1 cellular context compared by ENCODE assay signal in the genomic region with DNA sequence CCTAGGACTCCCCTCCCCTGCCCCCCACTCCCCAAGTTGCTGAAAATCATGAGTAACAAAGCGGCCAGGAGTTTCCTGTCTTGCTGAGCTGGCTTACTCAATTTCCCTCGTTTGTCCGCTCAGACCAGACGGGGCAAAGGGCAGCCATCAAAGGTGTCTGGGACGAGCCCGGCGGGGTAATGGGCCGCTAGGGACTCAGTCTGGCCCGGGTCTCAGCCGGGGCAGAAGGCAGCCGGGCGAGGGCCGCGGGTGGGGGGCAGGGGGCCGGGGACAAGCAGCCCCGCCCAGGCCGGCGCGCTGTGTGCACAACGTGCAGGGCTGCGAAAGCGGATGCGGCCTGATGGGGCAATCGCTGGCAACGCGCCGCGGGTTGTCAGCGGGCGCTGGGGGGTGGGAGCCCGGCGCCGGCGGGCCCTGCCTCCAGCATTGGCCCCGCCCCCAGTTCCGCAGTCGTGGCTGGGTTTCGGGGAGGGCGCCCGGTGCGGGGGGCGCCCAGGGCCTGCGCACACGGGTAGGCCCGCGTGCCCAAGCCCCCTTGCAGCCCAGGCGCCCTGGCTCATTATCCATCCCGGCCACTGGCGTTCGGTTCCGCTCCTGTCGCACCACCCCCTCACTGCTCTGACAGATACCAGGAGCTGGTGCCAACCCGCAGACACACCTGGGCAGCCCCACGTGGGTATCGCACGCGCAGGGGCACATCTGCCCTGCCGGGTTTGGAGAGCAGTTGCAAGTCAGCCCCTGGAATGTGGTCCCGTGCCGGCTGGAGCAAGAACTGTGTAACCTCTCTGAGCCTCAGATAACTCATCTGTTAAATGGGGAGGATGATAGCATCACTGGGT.
A peak's percentile ranks its signal among the peaks of the same experiment; 100 is the strongest.
TF ChIP-seq lines count a peak whose summit lies in the region.

No MANE protein-coding gene starts in this region.

TF ChIP-seq in HepG2, 621 proteins besides CTCF, POLR2A, EP300 and RAD21 (continued from another document and continues in another):
- TF ChIP-seq, protein P1, sequence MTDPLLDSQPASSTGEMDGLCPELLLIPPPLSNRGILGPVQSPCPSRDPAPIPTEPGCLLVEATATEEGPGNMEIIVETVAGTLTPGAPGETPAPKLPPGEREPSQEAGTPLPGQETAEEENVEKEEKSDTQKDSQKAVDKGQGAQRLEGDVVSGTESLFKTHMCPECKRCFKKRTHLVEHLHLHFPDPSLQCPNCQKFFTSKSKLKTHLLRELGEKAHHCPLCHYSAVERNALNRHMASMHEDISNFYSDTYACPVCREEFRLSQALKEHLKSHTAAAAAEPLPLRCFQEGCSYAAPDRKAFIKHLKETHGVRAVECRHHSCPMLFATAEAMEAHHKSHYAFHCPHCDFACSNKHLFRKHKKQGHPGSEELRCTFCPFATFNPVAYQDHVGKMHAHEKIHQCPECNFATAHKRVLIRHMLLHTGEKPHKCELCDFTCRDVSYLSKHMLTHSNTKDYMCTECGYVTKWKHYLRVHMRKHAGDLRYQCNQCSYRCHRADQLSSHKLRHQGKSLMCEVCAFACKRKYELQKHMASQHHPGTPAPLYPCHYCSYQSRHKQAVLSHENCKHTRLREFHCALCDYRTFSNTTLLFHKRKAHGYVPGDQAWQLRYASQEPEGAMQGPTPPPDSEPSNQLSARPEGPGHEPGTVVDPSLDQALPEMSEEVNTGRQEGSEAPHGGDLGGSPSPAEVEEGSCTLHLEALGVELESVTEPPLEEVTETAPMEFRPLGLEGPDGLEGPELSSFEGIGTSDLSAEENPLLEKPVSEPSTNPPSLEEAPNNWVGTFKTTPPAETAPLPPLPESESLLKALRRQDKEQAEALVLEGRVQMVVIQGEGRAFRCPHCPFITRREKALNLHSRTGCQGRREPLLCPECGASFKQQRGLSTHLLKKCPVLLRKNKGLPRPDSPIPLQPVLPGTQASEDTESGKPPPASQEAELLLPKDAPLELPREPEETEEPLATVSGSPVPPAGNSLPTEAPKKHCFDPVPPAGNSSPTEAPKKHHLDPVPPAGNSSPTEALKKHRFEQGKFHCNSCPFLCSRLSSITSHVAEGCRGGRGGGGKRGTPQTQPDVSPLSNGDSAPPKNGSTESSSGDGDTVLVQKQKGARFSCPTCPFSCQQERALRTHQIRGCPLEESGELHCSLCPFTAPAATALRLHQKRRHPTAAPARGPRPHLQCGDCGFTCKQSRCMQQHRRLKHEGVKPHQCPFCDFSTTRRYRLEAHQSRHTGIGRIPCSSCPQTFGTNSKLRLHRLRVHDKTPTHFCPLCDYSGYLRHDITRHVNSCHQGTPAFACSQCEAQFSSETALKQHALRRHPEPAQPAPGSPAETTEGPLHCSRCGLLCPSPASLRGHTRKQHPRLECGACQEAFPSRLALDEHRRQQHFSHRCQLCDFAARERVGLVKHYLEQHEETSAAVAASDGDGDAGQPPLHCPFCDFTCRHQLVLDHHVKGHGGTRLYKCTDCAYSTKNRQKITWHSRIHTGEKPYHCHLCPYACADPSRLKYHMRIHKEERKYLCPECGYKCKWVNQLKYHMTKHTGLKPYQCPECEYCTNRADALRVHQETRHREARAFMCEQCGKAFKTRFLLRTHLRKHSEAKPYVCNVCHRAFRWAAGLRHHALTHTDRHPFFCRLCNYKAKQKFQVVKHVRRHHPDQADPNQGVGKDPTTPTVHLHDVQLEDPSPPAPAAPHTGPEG (CRISPR knock-in tag; IDR thresholded peaks at IDR 0.05): peak; percentile 66; the same call in 1 of the 2 replicates
- peak; percentile 78; the same call in 1 of the 2 replicates for TF ChIP-seq ZMAT3 (CRISPR knock-in tag; conservative IDR thresholded peaks at IDR 0.05)
- TF ChIP-seq SYNCRIP (IDR thresholded peaks at IDR 0.05; ENCODE audit: insufficient read depth, low read depth, low read length): no peak
- TF ChIP-seq NRL (CRISPR knock-in tag; IDR thresholded peaks at IDR 0.05; ENCODE audit: borderline replicate concordance): 0 out of 2 replicates have a peak, but pooled peaks have one; percentile 56
- TF ChIP-seq SRSF9 (IDR thresholded peaks at IDR 0.05; ENCODE audit: borderline replicate concordance, insufficient read depth, low read depth, low read length, poor library complexity, severe bottlenecking): no peak
- TF ChIP-seq IRF2 (CRISPR knock-in tag; IDR thresholded peaks at IDR 0.05): peak; percentile 48
- TF ChIP-seq ZBTB20 (CRISPR knock-in tag; IDR thresholded peaks at IDR 0.05; ENCODE audit: borderline replicate concordance, low read depth): 0 out of 2 replicates have a peak, but pooled peaks have one; percentile 14
- no peak for TF ChIP-seq GPN1 (CRISPR knock-in tag; IDR thresholded peaks at IDR 0.05; ENCODE audit: borderline replicate concordance)
- TF ChIP-seq ZFX (CRISPR knock-in tag; IDR thresholded peaks at IDR 0.05; ENCODE audit: low read depth): peak; percentile 82
- TF ChIP-seq JDP2 (CRISPR knock-in tag; IDR thresholded peaks at IDR 0.05; ENCODE audit: borderline replicate concordance): no peak; the same call in 1 of the 2 replicates
- no peak for TF ChIP-seq HCFC1 (IDR thresholded peaks at IDR 0.05; ENCODE audit: low read depth, low read length)
- no peak for TF ChIP-seq KLF13 (CRISPR knock-in tag; IDR thresholded peaks at IDR 0.05)
- TF ChIP-seq, protein P2, sequence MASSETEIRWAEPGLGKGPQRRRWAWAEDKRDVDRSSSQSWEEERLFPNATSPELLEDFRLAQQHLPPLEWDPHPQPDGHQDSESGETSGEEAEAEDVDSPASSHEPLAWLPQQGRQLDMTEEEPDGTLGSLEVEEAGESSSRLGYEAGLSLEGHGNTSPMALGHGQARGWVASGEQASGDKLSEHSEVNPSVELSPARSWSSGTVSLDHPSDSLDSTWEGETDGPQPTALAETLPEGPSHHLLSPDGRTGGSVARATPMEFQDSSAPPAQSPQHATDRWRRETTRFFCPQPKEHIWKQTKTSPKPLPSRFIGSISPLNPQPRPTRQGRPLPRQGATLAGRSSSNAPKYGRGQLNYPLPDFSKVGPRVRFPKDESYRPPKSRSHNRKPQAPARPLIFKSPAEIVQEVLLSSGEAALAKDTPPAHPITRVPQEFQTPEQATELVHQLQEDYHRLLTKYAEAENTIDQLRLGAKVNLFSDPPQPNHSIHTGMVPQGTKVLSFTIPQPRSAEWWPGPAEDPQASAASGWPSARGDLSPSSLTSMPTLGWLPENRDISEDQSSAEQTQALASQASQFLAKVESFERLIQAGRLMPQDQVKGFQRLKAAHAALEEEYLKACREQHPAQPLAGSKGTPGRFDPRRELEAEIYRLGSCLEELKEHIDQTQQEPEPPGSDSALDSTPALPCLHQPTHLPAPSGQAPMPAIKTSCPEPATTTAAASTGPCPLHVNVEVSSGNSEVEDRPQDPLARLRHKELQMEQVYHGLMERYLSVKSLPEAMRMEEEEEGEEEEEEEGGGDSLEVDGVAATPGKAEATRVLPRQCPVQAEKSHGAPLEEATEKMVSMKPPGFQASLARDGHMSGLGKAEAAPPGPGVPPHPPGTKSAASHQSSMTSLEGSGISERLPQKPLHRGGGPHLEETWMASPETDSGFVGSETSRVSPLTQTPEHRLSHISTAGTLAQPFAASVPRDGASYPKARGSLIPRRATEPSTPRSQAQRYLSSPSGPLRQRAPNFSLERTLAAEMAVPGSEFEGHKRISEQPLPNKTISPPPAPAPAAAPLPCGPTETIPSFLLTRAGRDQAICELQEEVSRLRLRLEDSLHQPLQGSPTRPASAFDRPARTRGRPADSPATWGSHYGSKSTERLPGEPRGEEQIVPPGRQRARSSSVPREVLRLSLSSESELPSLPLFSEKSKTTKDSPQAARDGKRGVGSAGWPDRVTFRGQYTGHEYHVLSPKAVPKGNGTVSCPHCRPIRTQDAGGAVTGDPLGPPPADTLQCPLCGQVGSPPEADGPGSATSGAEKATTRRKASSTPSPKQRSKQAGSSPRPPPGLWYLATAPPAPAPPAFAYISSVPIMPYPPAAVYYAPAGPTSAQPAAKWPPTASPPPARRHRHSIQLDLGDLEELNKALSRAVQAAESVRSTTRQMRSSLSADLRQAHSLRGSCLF (CRISPR knock-in tag; IDR thresholded peaks at IDR 0.05; ENCODE audit: borderline replicate concordance): no peak
- TF ChIP-seq SMC3 (IDR thresholded peaks at IDR 0.05; ENCODE audit: low read length): no peak
- TF ChIP-seq, protein P3, sequence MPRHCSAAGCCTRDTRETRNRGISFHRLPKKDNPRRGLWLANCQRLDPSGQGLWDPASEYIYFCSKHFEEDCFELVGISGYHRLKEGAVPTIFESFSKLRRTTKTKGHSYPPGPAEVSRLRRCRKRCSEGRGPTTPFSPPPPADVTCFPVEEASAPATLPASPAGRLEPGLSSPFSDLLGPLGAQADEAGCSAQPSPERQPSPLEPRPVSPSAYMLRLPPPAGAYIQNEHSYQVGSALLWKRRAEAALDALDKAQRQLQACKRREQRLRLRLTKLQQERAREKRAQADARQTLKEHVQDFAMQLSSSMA (CRISPR knock-in tag; IDR thresholded peaks at IDR 0.05): no peak
- peak; percentile 69; the same call in 1 of the 2 replicates for TF ChIP-seq ZNF124 (CRISPR knock-in tag; IDR thresholded peaks at IDR 0.05)
- no peak for TF ChIP-seq ZNF333 (CRISPR knock-in tag; IDR thresholded peaks at IDR 0.05; ENCODE audit: borderline replicate concordance)
- TF ChIP-seq, protein P4, sequence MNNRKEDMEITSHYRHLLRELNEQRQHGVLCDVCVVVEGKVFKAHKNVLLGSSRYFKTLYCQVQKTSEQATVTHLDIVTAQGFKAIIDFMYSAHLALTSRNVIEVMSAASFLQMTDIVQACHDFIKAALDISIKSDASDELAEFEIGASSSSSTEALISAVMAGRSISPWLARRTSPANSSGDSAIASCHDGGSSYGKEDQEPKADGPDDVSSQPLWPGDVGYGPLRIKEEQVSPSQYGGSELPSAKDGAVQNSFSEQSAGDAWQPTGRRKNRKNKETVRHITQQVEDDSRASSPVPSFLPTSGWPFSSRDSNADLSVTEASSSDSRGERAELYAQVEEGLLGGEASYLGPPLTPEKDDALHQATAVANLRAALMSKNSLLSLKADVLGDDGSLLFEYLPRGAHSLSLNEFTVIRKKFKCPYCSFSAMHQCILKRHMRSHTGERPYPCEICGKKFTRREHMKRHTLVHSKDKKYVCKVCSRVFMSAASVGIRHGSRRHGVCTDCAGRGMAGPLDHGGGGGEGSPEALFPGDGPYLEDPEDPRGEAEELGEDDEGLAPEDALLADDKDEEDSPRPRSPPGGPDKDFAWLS (CRISPR knock-in tag; IDR thresholded peaks at IDR 0.05; ENCODE audit: borderline replicate concordance): 0 out of 2 replicates have a peak, but pooled peaks have one; percentile 44
- no peak for TF ChIP-seq NFKB2 (CRISPR knock-in tag; IDR thresholded peaks at IDR 0.05; ENCODE audit: borderline replicate concordance)
- TF ChIP-seq, protein P5, sequence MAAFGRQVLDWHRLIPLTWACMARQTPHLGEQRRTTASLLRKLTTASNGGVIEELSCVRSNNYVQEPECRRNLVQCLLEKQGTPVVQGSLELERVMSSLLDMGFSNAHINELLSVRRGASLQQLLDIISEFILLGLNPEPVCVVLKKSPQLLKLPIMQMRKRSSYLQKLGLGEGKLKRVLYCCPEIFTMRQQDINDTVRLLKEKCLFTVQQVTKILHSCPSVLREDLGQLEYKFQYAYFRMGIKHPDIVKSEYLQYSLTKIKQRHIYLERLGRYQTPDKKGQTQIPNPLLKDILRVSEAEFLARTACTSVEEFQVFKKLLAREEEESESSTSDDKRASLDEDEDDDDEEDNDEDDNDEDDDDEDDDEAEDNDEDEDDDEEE (CRISPR knock-in tag; IDR thresholded peaks at IDR 0.05): no peak
- peak; percentile 84; the same call in 1 of the 2 replicates for TF ChIP-seq ZBTB7B (CRISPR knock-in tag; IDR thresholded peaks at IDR 0.05)
- TF ChIP-seq, protein P6, sequence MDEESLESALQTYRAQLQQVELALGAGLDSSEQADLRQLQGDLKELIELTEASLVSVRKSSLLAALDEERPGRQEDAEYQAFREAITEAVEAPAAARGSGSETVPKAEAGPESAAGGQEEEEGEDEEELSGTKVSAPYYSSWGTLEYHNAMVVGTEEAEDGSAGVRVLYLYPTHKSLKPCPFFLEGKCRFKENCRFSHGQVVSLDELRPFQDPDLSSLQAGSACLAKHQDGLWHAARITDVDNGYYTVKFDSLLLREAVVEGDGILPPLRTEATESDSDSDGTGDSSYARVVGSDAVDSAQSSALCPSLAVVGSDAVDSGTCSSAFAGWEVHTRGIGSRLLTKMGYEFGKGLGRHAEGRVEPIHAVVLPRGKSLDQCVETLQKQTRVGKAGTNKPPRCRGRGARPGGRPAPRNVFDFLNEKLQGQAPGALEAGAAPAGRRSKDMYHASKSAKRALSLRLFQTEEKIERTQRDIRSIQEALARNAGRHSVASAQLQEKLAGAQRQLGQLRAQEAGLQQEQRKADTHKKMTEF (CRISPR knock-in tag; IDR thresholded peaks at IDR 0.05): peak; percentile 79; the same call in 1 of the 2 replicates
- TF ChIP-seq ZNF30 (CRISPR knock-in tag; IDR thresholded peaks at IDR 0.05): no peak
- TF ChIP-seq TCF7 (IDR thresholded peaks at IDR 0.05; ENCODE audit: low read depth): peak; percentile 69
- TF ChIP-seq NCOA2 (CRISPR knock-in tag; IDR thresholded peaks at IDR 0.05): peak; percentile 72; the same call in 1 of the 2 replicates
- TF ChIP-seq FOXK1 (CRISPR knock-in tag; IDR thresholded peaks at IDR 0.05; ENCODE audit: borderline replicate concordance, low read depth): peak; percentile 39; the same call in 1 of the 2 replicates
- TF ChIP-seq ZNF670 (CRISPR knock-in tag; IDR thresholded peaks at IDR 0.05; ENCODE audit: borderline replicate concordance): peak; percentile 79; the same call in 1 of the 2 replicates
- TF ChIP-seq PHF5A (CRISPR knock-in tag; IDR thresholded peaks at IDR 0.05; ENCODE audit: low read depth, unreplicated experiment): no peak
- TF ChIP-seq ZBTB1 (CRISPR knock-in tag; IDR thresholded peaks at IDR 0.05; ENCODE audit: borderline replicate concordance): no peak
- TF ChIP-seq ZNF775 (CRISPR knock-in tag; IDR thresholded peaks at IDR 0.05; ENCODE audit: borderline replicate concordance): peak; percentile 29; the same call in 1 of the 2 replicates
- TF ChIP-seq, protein P7, sequence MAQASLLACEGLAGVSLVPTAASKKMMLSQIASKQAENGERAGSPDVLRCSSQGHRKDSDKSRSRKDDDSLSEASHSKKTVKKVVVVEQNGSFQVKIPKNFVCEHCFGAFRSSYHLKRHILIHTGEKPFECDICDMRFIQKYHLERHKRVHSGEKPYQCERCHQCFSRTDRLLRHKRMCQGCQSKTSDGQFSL (CRISPR knock-in tag; IDR thresholded peaks at IDR 0.05): 0 out of 2 replicates have a peak, but pooled peaks have one; percentile 65
- TF ChIP-seq ZNF232 (CRISPR knock-in tag; IDR thresholded peaks at IDR 0.05; ENCODE audit: borderline replicate concordance): peak; percentile 32; the same call in 1 of the 2 replicates
